ENCODE assay signal across 23 cellular contexts in the genomic region with DNA sequence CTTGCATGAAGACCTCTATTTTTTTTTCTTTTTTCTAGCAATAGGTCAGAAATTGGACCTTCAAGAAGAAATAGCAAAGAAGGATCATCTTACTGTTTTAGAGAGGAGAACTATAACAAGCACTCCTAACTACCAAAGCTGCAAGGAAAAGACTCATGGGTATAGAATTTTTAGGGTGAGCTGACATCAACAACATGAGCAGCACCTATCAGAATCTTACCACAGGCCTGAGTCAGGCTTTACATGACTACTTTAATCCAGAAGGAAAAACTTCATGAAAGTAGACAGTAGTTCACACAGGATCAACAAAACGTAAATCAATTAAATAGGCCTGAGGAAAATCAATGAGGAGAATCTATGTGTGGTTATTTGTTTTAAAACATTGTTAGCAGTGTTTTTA.
DNase-seq lines count a peak whose midpoint lies in the region; ATAC-seq and TF ChIP-seq lines count a peak whose summit lies in the region.
"Had no signal": no experiment of that assay in that cellular context is flagged by ENCODE, and none has a peak within 500 bp of the region (broad histone marks: within the 10 kb centered on the region; RNA-seq: fewer than 3 reads in every experiment).

No MANE protein-coding gene starts in this region.

- H3K9me3 Mint-ChIP-seq in T-cell = no peaks in the 10 kb centered on the region

- peak overlapping the region; percentile 55 for H3K27ac Mint-ChIP-seq in T-cell

- no peak for TF ChIP-seq CTCF in Peyer's patch (IDR thresholded peaks at IDR 0.05)

- CTCF ChIA-PET in T-cell (lab: Charles Lee) = no interaction called here

- no peak for TF ChIP-seq POLR2A in Peyer's patch (IDR thresholded peaks at IDR 0.05)

- H3K27me3 ChIP-seq in Peyer's patch = no peaks in the 10 kb centered on the region
- H3K27me3 ChIP-seq: ascending aorta, BLaER1, colonic mucosa, left lung, SJCRH30, uterus had no signal

- POLR2A ChIA-PET in T-cell (lab: Charles Lee) = no interaction called here

- no peaks in the 10 kb centered on the region for H3K4me1 ChIP-seq in Peyer's patch
- H3K4me1 ChIP-seq: BLaER1, colonic mucosa, left lung, SJCRH30, uterus had no signal

- ATAC-seq in T-cell (replicated peaks in 1 of 4) = no peak
- ATAC-seq in HG03025 (IDR thresholded peaks at IDR 0.05; ENCODE audit: low FRiP score, unreplicated experiment) = no peak
- ATAC-seq: left lung, mucosa of descending colon, PC-3, sciatic nerve had no signal

- H3K36me3 Mint-ChIP-seq in T-cell = no peaks in the 10 kb centered on the region

- H3K27ac ChIP-seq in epithelial cell of prostate = no peak overlapping the region
- H3K27ac ChIP-seq in Peyer's patch = no peak overlapping the region
- H3K27ac ChIP-seq: BLaER1, colonic mucosa, left lung, SJCRH30, uterus had no signal

- H3K4me1 Mint-ChIP-seq in T-cell = peaks cover 18 to 29% (median 28%) of the 10 kb centered on the region in 3 donors

- no peak overlapping the region for H3K4me3 Mint-ChIP-seq in T-cell

- H3K4me3 ChIP-seq in Peyer's patch = no peak overlapping the region
- H3K4me3 ChIP-seq: ascending aorta, BLaER1, colonic mucosa, left lung, mucosa of descending colon, SJCRH30, uterus had no signal

- no peaks in the 10 kb centered on the region for H3K27me3 Mint-ChIP-seq in T-cell

- H3K9me3 ChIP-seq in Peyer's patch = no peaks in the 10 kb centered on the region
- H3K9me3 ChIP-seq: BLaER1, colonic mucosa, mucosa of descending colon, uterus had no signal

- DNase-seq in Daoy (ENCODE audit: low read depth) (peak; percentile 21), T-cell (no peak), epithelial cell of prostate (ENCODE audit: low read depth, low spot score) (peak; percentile 5), renal cortical epithelial cell (ENCODE audit: low read depth) (peak; percentile 7), Peyer's patch (no peak), KG1 (lab: John Stamatoyannopoulos, UW) (no peak)
- DNase-seq: activated CD4-positive, CD25-positive, alpha-beta regulatory T cell treated with anti-CD3 and anti-CD28 coated beads, Interleukin-2, amount 50 U/mL, for 72 hours; activated effector memory CD4-positive, alpha-beta T cell treated with anti-CD3 and anti-CD28 coated beads, Interleukin-2, amount 50 U/mL, for 16 hours; colonic mucosa; GF-D8; left lung; mucosa of descending colon; NCI-H1417 treated with DMSO at 0.1 percent for 48 hours; NCI-H2171; NCI-H82; PC-3; SJCRH30; stimulated activated CD4-positive, alpha-beta T cell treated with anti-CD3 and anti-CD28 coated beads, Interleukin-2, amount 100 ng/mL, for 24 hours; uterus had no signal

- H3K36me3 ChIP-seq in Peyer's patch = no peaks in the 10 kb centered on the region
- H3K36me3 ChIP-seq: ascending aorta, BLaER1, colonic mucosa, left lung, SJCRH30, uterus had no signal

Comparison
In these comparisons a context has a peak if more than half of its experiments do, and no peak if none do; other contexts are left out.
1. DNase-seq: peak in Daoy (single experiment), epithelial cell of prostate (single experiment) and renal cortical epithelial cell (single experiment); none in T-cell (0 of 34), Peyer's patch (0 of 3) and KG1 (single experiment).